ENCODE assay signal across 9 cellular contexts in genomic region chr2:70133127-70133452, GRCh38. TPM values are rescaled to one million over a fixed set of nuclear protein-coding genes. Genes with fewer than 3 reads are reported as not detected.
DNase-seq lines count a peak whose midpoint lies in the region; ATAC-seq, FAIRE-seq and TF ChIP-seq lines count a peak whose summit lies in the region.
"Had no signal": no experiment of that assay in that cellular context is flagged by ENCODE, and none has a peak within 500 bp of the region (broad histone marks: within the 10 kb centered on the region; RNA-seq: fewer than 3 reads in every experiment).

No MANE protein-coding gene starts in this region.

- no peaks in the 10 kb centered on the region for H3K9me3 ChIP-seq in small intestine (ENCODE audit: control insufficient read depth, low read depth)

- peaks cover 1% of the 10 kb centered on the region for H3K27me3 Mint-ChIP-seq in glutamatergic neuron (ENCODE audit: unreplicated experiment)

- WGBS in small intestine, 3 donors: 82 to 92% (median 89%) methylated on average over 1 of the region's 1 CpG

- H3K4me3 Mint-ChIP-seq in glutamatergic neuron (ENCODE audit: unreplicated experiment): peak overlapping the region; percentile 66

- FAIRE-seq in GM12892 (lab: Jason Lieb, UNC) (peak; percentile 38), small intestine (lab: Jason Lieb, UNC) (no peak)
- FAIRE-seq: HTR-8/SVneo had no signal

- H3K27ac Mint-ChIP-seq in glutamatergic neuron (ENCODE audit: unreplicated experiment): peak overlapping the region; percentile 90

- H3K36me3 ChIP-seq in small intestine (ENCODE audit: control insufficient read depth in 2 of 2, insufficient read depth in 2 of 2, low read length in 2 of 2): no peaks in the 10 kb centered on the region

- peaks cover 0 to 7% of the 10 kb centered on the region in 2 donors for H3K4me1 ChIP-seq in small intestine (ENCODE audit: control insufficient read depth in 2 of 2, insufficient read depth in 1 of 2, low read depth in 1 of 2, low read length in 1 of 2)

- DNase-seq in GM12892 (ENCODE audit: insufficient read length) (no peak), glutamatergic neuron (no peak), small intestine (no peak), NCI-H2196 treated with DMSO at 0.1 percent for 48 hours (lab: John Stamatoyannopoulos, UW; ENCODE audit: unreplicated experiment) (no peak)

- TF ChIP-seq CTCF in VCaP (conservative IDR thresholded peaks at IDR 0.05): no peak
- no peak for TF ChIP-seq CTCF in glutamatergic neuron (IDR thresholded peaks at IDR 0.05; ENCODE audit: partially characterized antibody, unreplicated experiment)

- no peak for TF ChIP-seq POLR2A in GM12892 (IDR thresholded peaks at IDR 0.05; ENCODE audit: low read depth, low read length)

- H3K27ac ChIP-seq in VCaP (peak overlapping the region; percentile 98), small intestine (ENCODE audit: low read depth in 1 of 2, low read length in 1 of 2) (peak overlapping the region; percentile 93 to 94)

- H3K4me3 ChIP-seq in small intestine (ENCODE audit: low read depth in 1 of 2, low read length in 2 of 2): no peak overlapping the region

- ATAC-seq in HG03108 (IDR thresholded peaks at IDR 0.05; ENCODE audit: unreplicated experiment) (no peak), GM21576 (IDR thresholded peaks at IDR 0.05; ENCODE audit: unreplicated experiment) (no peak), HG02588 (IDR thresholded peaks at IDR 0.05; ENCODE audit: unreplicated experiment) (no peak)

- H3K4me1 Mint-ChIP-seq in glutamatergic neuron (ENCODE audit: low read depth, unreplicated experiment): peaks cover 38% of the 10 kb centered on the region

- peaks cover 8% of the 10 kb centered on the region for H3K9me3 Mint-ChIP-seq in glutamatergic neuron (ENCODE audit: unreplicated experiment)

- no peaks in the 10 kb centered on the region for H3K36me3 Mint-ChIP-seq in glutamatergic neuron (ENCODE audit: unreplicated experiment)

- no peaks in the 10 kb centered on the region for H3K27me3 ChIP-seq in small intestine (ENCODE audit: control insufficient read depth in 2 of 2, insufficient read depth in 2 of 2, low read length in 2 of 2)

RNA-seq across cellular contexts. Expression of gene PCBP1, which starts 45.8 kb away (rescaled TPM):
- polyA plus RNA-seq in GM12892 (2012; ENCODE audit: missing spikeins): 146 TPM
- 301 TPM for total RNA-seq in glutamatergic neuron (ENCODE audit: unreplicated experiment)
- polyA plus RNA-seq in small intestine: 100 to 1,000 TPM; 247 to 311 (median 291) TPM

RNA-seq across cellular contexts. Expression of gene C2orf42, which starts 57.7 kb away (rescaled TPM):
- 7.4 TPM for polyA plus RNA-seq in GM12892 (2012; ENCODE audit: missing spikeins)
- 11.0 TPM for total RNA-seq in glutamatergic neuron (ENCODE audit: unreplicated experiment)
- 1 to 10 TPM; 4.3 to 7.0 (median 6.9) TPM for polyA plus RNA-seq in small intestine
